Comparison of ENCODE assay signal across 8 cellular contexts in the genomic region with DNA sequence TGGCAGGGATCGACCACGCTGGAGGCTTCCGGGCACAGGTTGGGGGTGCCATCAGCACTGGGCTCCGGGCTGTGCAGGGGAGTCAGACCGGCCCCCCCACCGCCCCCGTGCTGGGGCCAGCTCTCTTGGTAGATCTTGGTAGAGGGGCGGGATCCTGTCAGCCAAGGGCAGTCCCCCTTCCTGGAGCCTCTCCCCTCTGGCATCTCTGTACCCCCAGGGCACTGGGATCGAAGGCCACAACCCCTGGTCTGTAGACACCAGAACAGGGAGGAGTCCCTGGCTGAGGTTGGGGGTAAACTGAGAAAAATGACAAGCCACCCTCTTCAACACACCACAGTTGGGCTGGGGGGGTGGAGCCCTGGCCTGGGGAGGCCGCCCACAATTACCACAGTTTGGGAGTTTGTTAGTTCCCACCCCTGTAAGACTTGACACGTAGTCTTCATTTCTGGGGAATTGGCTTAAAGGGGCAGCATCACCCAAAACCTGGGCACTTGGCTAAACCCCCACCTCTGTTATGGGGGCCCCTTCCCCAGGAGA. TPM values are rescaled to one million over a fixed set of nuclear protein-coding genes. Genes with fewer than 3 reads are reported as not detected.
A peak's percentile ranks its signal among the peaks of the same experiment; 100 is the strongest.
DNase-seq lines count a peak whose midpoint lies in the region; ATAC-seq and TF ChIP-seq lines count a peak whose summit lies in the region.

No MANE protein-coding gene starts in this region.

- peaks cover 22% of the 10 kb centered on the region for H3K27me3 Mint-ChIP-seq in activated T-cell treated with anti-CD3 and anti-CD28 coated beads, Interleukin-2, amount 50 U/mL, for 24 hours

- intact Hi-C loops in body of pancreas (cut with DNase I), result no loop called here
- intact Hi-C loops in lower lobe of right lung (cut with DNase I), result no loop called here

- TF ChIP-seq CTCF in body of pancreas (IDR thresholded peaks at IDR 0.05) (no peak), lower lobe of right lung (IDR thresholded peaks at IDR 0.05) (no peak)

- peak overlapping the region; percentile 44 for H3K4me3 Mint-ChIP-seq in activated T-cell treated with anti-CD3 and anti-CD28 coated beads, Interleukin-2, amount 50 U/mL, for 24 hours

- no peak overlapping the region for H3K27ac Mint-ChIP-seq in activated T-cell treated with anti-CD3 and anti-CD28 coated beads, Interleukin-2, amount 50 U/mL, for 24 hours

- no peak for DNase-seq in activated T-cell treated with anti-CD3 and anti-CD28 coated beads, Interleukin-2, amount 50 U/mL, for 24 hours
- no peak for DNase-seq in activated T-cell treated with anti-CD3 and anti-CD28 coated beads, Interleukin-2, amount 50 U/mL, for 1 hour
- DNase-seq in body of pancreas (peak in 1 of 4 donors; percentile 14), lower lobe of right lung (no peak), NCI-H2196 (lab: John Stamatoyannopoulos, UW; ENCODE audit: unreplicated experiment) (no peak), glomerular visceral epithelial cell (ENCODE audit: extremely low spot score) (no peak)

- no peak for TF ChIP-seq POLR2A in body of pancreas (IDR thresholded peaks at IDR 0.05)

- ATAC-seq in body of pancreas (no peak), lower lobe of right lung (peak in 1 of 2 donors; percentile 1), GM18873 (IDR thresholded peaks at IDR 0.05; ENCODE audit: low FRiP score, unreplicated experiment) (no peak)

- peaks cover 12% of the 10 kb centered on the region for H3K4me1 Mint-ChIP-seq in activated T-cell treated with anti-CD3 and anti-CD28 coated beads, Interleukin-2, amount 50 U/mL, for 24 hours (ENCODE audit: low read depth)

- WGBS in body of pancreas, 2 donors, result 15 to 100% methylated on average over 1 to 10 of the region's 11 CpGs
- WGBS in urinary bladder, result 20% methylated on average over 11 of the region's 11 CpGs

- H3K4me3 ChIP-seq in body of pancreas, result peak overlapping the region; percentile 58 to 99
- H3K4me3 ChIP-seq in lower lobe of right lung, result peak overlapping the region; percentile 98
- peak overlapping the region; percentile 93 for H3K4me3 ChIP-seq in urinary bladder (ENCODE audit: low read depth, low read length)

- H3K36me3 Mint-ChIP-seq in activated T-cell treated with anti-CD3 and anti-CD28 coated beads, Interleukin-2, amount 50 U/mL, for 24 hours (ENCODE audit: low read depth), result no peaks in the 10 kb centered on the region

- H3K27me3 ChIP-seq in body of pancreas (no peaks in the 10 kb centered on the region), lower lobe of right lung (ENCODE audit: low read depth) (peaks cover 27% of the 10 kb centered on the region)

- H3K36me3 ChIP-seq in body of pancreas (replicated peaks in 1 of 2; ENCODE audit: insufficient read depth in 1 of 2, low read depth in 2 of 2) (no peaks in the 10 kb centered on the region), lower lobe of right lung (no peaks in the 10 kb centered on the region), urinary bladder (ENCODE audit: insufficient read depth) (no peaks in the 10 kb centered on the region)

- H3K4me1 ChIP-seq in body of pancreas (peaks cover 21% of the 10 kb centered on the region), lower lobe of right lung (peaks cover 25% of the 10 kb centered on the region), urinary bladder (ENCODE audit: insufficient read depth) (no peaks in the 10 kb centered on the region)

- H3K27ac ChIP-seq in body of pancreas (peak overlapping the region in 3 of 4 donors; percentile 1 to 67 (median 28)), lower lobe of right lung (peak overlapping the region; percentile 69), urinary bladder (ENCODE audit: low read depth) (no peak overlapping the region)

- no peaks in the 10 kb centered on the region for H3K9me3 Mint-ChIP-seq in activated T-cell treated with anti-CD3 and anti-CD28 coated beads, Interleukin-2, amount 50 U/mL, for 24 hours

- H3K9me3 ChIP-seq in body of pancreas (no peaks in the 10 kb centered on the region), lower lobe of right lung (no peaks in the 10 kb centered on the region)

RNA-seq across cellular contexts. Expression of a gene that starts 0.9 kb away (rescaled TPM):
- total RNA-seq in body of pancreas, result 10 to 100 TPM; 28.0 to 42.0 TPM
- 11.2 TPM for total RNA-seq in lower lobe of right lung
- total RNA-seq in urinary bladder, result 50.3 TPM
- 41.6 TPM for polyA plus RNA-seq in urinary bladder

RNA-seq across cellular contexts. Expression of a gene that starts 34.3 kb away (rescaled TPM):
- total RNA-seq in body of pancreas (10 to 100 TPM; 14.3 to 23.4 TPM), lower lobe of right lung (20.3 TPM), urinary bladder (27.5 TPM)
- 25.4 TPM for polyA plus RNA-seq in urinary bladder

RNA-seq across cellular contexts. Expression of a gene that starts 50.4 kb away (rescaled TPM):
- total RNA-seq in body of pancreas (10 to 100 TPM; 15.6 to 23.4 TPM), lower lobe of right lung (49.0 TPM), urinary bladder (21.1 TPM)
- polyA plus RNA-seq in urinary bladder, result 71.1 TPM
